ENCODE assay signal across 8 cellular contexts in the genomic region with DNA sequence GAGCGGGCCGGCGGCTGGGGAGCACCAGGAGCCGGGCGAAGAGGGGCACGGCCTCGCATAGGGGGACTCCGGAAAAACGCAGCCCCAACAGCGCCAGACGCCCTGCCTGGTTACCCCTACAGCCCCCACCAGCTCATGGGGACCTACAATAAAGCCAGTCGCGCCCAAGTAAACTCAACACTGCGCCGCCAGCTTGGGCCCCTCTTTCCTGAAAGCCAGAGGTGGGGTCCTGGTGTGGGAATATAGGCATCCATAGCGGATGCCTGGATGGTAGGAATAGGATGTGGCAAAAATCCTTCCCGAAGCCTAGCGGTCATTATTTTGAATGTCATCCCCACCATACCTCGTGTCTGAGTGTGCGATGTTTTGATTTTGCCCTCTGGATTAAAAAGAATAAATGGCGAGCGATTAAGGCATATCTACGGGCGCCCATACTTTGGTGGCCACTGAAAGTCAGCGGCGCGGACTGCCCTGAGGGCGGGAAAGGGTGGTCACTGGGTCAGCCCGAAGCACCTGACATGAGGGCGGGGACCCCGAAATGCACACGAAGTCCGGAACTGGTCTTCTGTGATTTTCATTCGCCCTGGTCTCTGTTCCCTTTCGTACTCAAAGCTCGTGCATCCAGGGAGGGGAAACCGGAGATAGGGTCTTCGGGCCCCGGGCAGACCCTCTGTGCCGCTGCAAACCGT. TPM values are rescaled to one million over a fixed set of nuclear protein-coding genes. Genes with fewer than 3 reads are reported as not detected.
DNase-seq lines count a peak whose midpoint lies in the region; ATAC-seq, FAIRE-seq and TF ChIP-seq lines count a peak whose summit lies in the region.

NHLRC3 (plus strand) TSS at position 577 of the 689 bp plus-strand sequence. CDS start 184 bp downstream, outside the sequence.
PROSER1 (minus strand) TSS at position 210 of the 689 bp plus-strand sequence. CDS start 847 bp downstream, outside the sequence.

- H3K4me1 ChIP-seq in astrocyte (ENCODE audit: insufficient read depth, low read length) = peaks cover 3% of the 10 kb centered on the region
- peaks cover 9% of the 10 kb centered on the region for H3K4me1 ChIP-seq in rectal smooth muscle tissue (ENCODE audit: control insufficient read depth, insufficient read depth, low read length)
- no peaks in the 10 kb centered on the region for H3K4me1 ChIP-seq in aorta (ENCODE audit: control insufficient read depth in 1 of 2, insufficient read depth in 2 of 2, low read length in 2 of 2)

- DNase-seq in GM13976 (ENCODE audit: low spot score) (peak; percentile 89), NCI-H1930 (lab: John Stamatoyannopoulos, UW) (peak; percentile 97), astrocyte (ENCODE audit: low read depth) (peak; percentile 89), hepatic stellate cell (ENCODE audit: low spot score) (peak; percentile 57), aorta (peak; percentile 96)
- DNase-seq in T-helper 2 cell treated with Interferon-gamma antibody and Interleukin-4, amounts not matched to agents 5 μg/mL and 100 μg/mL, for 36 hours (ENCODE audit: low spot score) = peak; percentile 74

- H3K79me2 ChIP-seq in astrocyte (ENCODE audit: insufficient read depth, low read length) = peaks cover 57% of the 10 kb centered on the region

- intact Hi-C loops in aorta (cut with DNase I) = loop anchor here in 1 of 2 donors (10.0 kb wide), 1 partner anchor 617 kb away; the partner anchor contains the start of gene COG6

- TF ChIP-seq CTCF in GM13976 (IDR thresholded peaks at IDR 0.05; ENCODE audit: borderline replicate concordance, control extremely low read depth, extremely low read depth, insufficient read depth, missing control alignments) = no peak
- TF ChIP-seq CTCF in astrocyte (IDR thresholded peaks at IDR 0.05; ENCODE audit: insufficient read depth, low read depth, low read length) = no peak

- H3K4me3 ChIP-seq in astrocyte (ENCODE audit: insufficient read depth, low read depth, low read length) (peak within 1 kb of the TSS; percentile 96), rectal smooth muscle tissue (ENCODE audit: low read length) (peak within 1 kb of the TSS; percentile 100), aorta (ENCODE audit: low read length in 2 of 2) (peak within 1 kb of the TSS; percentile 78 to 100)

- FAIRE-seq in astrocyte (lab: Jason Lieb, UNC) = no peak

- H3K27ac Mint-ChIP-seq in T-helper 2 cell treated with Interferon-gamma antibody and Interleukin-4, amounts not matched to agents 5 μg/mL and 100 μg/mL, for 36 hours = peak within 1 kb of the TSS; percentile 98
- H3K27ac Mint-ChIP-seq in astrocyte (ENCODE audit: unreplicated experiment) = peak within 1 kb of the TSS; percentile 94

- peaks cover 24% of the 10 kb centered on the region for H3K36me3 Mint-ChIP-seq in T-helper 2 cell treated with Interferon-gamma antibody and Interleukin-4, amounts not matched to agents 5 μg/mL and 100 μg/mL, for 36 hours (ENCODE audit: low read depth)
- no peaks in the 10 kb centered on the region for H3K36me3 Mint-ChIP-seq in astrocyte (ENCODE audit: low read depth, unreplicated experiment)

- 0% methylated on average over 40 to 41 of the region's 41 CpGs for WGBS in aorta, 2 donors

- H3K27me3 Mint-ChIP-seq in T-helper 2 cell treated with Interferon-gamma antibody and Interleukin-4, amounts not matched to agents 5 μg/mL and 100 μg/mL, for 36 hours (ENCODE audit: low read depth) = no peaks in the 10 kb centered on the region
- H3K27me3 Mint-ChIP-seq in astrocyte (ENCODE audit: low read depth, unreplicated experiment) = no peaks in the 10 kb centered on the region

- peaks cover 30% of the 10 kb centered on the region for H4K20me1 ChIP-seq in astrocyte (ENCODE audit: insufficient read depth, low read length)

- peak within 1 kb of the TSS; percentile 99 for H2AFZ ChIP-seq in astrocyte (ENCODE audit: low read depth, low read length)

- in situ Hi-C loops in GM13976 (cut with MboI; ENCODE audit: low sequenced_read_pairs, unreplicated experiment) = no loop called here

- peak within 1 kb of the TSS; percentile 98 for H3K4me2 ChIP-seq in astrocyte (ENCODE audit: low read length)

- H3K9ac ChIP-seq in astrocyte (ENCODE audit: low read length) = peak within 1 kb of the TSS; percentile 87
- H3K9ac ChIP-seq in rectal smooth muscle tissue (ENCODE audit: low read length) = peak within 1 kb of the TSS; percentile 86

- H3K27me3 ChIP-seq in astrocyte (ENCODE audit: insufficient read depth, low read length) (no peaks in the 10 kb centered on the region), rectal smooth muscle tissue (ENCODE audit: control insufficient read depth, insufficient read depth, low read length) (no peaks in the 10 kb centered on the region), aorta (ENCODE audit: control insufficient read depth in 1 of 2, insufficient read depth in 2 of 2, low read length in 1 of 2) (no peaks in the 10 kb centered on the region)

- H3K9me3 Mint-ChIP-seq in T-helper 2 cell treated with Interferon-gamma antibody and Interleukin-4, amounts not matched to agents 5 μg/mL and 100 μg/mL, for 36 hours = no peaks in the 10 kb centered on the region
- no peaks in the 10 kb centered on the region for H3K9me3 Mint-ChIP-seq in astrocyte (ENCODE audit: unreplicated experiment)

- peak within 1 kb of the TSS; percentile 99 for H3K4me3 Mint-ChIP-seq in T-helper 2 cell treated with Interferon-gamma antibody and Interleukin-4, amounts not matched to agents 5 μg/mL and 100 μg/mL, for 36 hours
- peak within 1 kb of the TSS; percentile 93 for H3K4me3 Mint-ChIP-seq in astrocyte (ENCODE audit: unreplicated experiment)

- H3K36me3 ChIP-seq in astrocyte (ENCODE audit: insufficient read depth, low read length) (no peaks in the 10 kb centered on the region), rectal smooth muscle tissue (ENCODE audit: control insufficient read depth, insufficient read depth, low read length) (no peaks in the 10 kb centered on the region), aorta (ENCODE audit: control insufficient read depth in 1 of 2, insufficient read depth in 2 of 2, low read length in 1 of 2) (no peaks in the 10 kb centered on the region)

- H3K27ac ChIP-seq in astrocyte (ENCODE audit: low read depth, low read length) (peak within 1 kb of the TSS; percentile 93), rectal smooth muscle tissue (ENCODE audit: low read depth, low read length) (peak within 1 kb of the TSS; percentile 84), aorta (ENCODE audit: low read depth in 1 of 2, low read length in 2 of 2) (peak within 1 kb of the TSS in 1 of 2 donors; percentile 64)

- no peaks in the 10 kb centered on the region for H3K9me3 ChIP-seq in astrocyte (ENCODE audit: insufficient read depth, low read depth, low read length)
- no peaks in the 10 kb centered on the region for H3K9me3 ChIP-seq in aorta (ENCODE audit: control insufficient read depth, low read length)

- ATAC-seq in HG02884 (IDR thresholded peaks at IDR 0.05; ENCODE audit: unreplicated experiment) = peak; percentile 60
- ATAC-seq in aorta (ENCODE audit: low FRiP score) = peak; percentile 96

- peaks cover 49% of the 10 kb centered on the region for H3K4me1 Mint-ChIP-seq in T-helper 2 cell treated with Interferon-gamma antibody and Interleukin-4, amounts not matched to agents 5 μg/mL and 100 μg/mL, for 36 hours (ENCODE audit: low read depth)
- peaks cover 14% of the 10 kb centered on the region for H3K4me1 Mint-ChIP-seq in astrocyte (ENCODE audit: low read depth, unreplicated experiment)

RNA-seq across cellular contexts. Expression of gene NHLRC3, which starts in this region (rescaled TPM):
- 8.2 and 8.4 TPM in 2 replicates for total RNA-seq in astrocyte
- total RNA-seq in aorta = 10 to 100 TPM; 21.9 to 35.9 TPM
- 10 to 100 TPM in 1 of 2 donors, 1 to 10 TPM in 1; 5.4 to 17.4 TPM for polyA plus RNA-seq in aorta

RNA-seq across cellular contexts. Expression of gene PROSER1, which starts in this region (rescaled TPM):
- total RNA-seq in astrocyte (26.7 and 35.3 TPM in 2 replicates), aorta (10 to 100 TPM; 22.4 to 26.4 TPM)
- 10 to 100 TPM in 1 of 2 donors, 1 to 10 TPM in 1; 2.0 to 10.7 TPM for polyA plus RNA-seq in aorta
